In the genomic region with DNA sequence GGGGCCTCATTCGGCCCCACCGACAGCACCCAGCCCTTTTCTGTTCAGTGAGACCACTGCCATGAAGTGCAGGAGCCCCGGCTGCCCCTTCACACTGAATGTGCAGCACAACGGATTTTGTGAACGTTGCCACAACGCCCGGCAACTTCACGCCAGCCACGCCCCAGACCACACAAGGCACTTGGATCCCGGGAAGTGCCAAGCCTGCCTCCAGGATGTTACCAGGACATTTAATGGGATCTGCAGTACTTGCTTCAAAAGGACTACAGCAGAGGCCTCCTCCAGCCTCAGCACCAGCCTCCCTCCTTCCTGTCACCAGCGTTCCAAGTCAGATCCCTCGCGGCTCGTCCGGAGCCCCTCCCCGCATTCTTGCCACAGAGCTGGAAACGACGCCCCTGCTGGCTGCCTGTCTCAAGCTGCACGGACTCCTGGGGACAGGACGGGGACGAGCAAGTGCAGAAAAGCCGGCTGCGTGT, we compare ENCODE assay signal across 10 cellular contexts. TPM values are rescaled to one million over a fixed set of nuclear protein-coding genes. Genes with fewer than 3 reads are reported as not detected.
DNase-seq lines count a peak whose midpoint lies in the region; ATAC-seq and TF ChIP-seq lines count a peak whose summit lies in the region.
"Had no signal": no experiment of that assay in that cellular context is flagged by ENCODE, and none has a peak within 500 bp of the region (broad histone marks: within the 10 kb centered on the region; RNA-seq: fewer than 3 reads in every experiment).

No MANE protein-coding gene starts in this region.

- WGBS in mesodermal cell (ENCODE audit: insufficient coverage in 2 of 2), 2 experiments, result 42 to 55% methylated on average over 19 to 23 of the region's 23 CpGs

- TF ChIP-seq CTCF in uterus (IDR thresholded peaks at IDR 0.05), result no peak

- H3K9me3 ChIP-seq in mesodermal cell (ENCODE audit: control insufficient read depth, low read length) (no peaks in the 10 kb centered on the region), uterus (no peaks in the 10 kb centered on the region)

- intact Hi-C loops in dendritic cell treated with granulocyte-macrophage colony-stimulating factor and Interleukin-4, amounts not matched to agents 40 ng/mL and 50 ng/mL, for 4 days (cut with micrococcal nuclease), result no loop called here
- intact Hi-C loops in uterus (cut with DNase I; ENCODE audit: low total_unique reads), result loop anchor here (10.0 kb wide), 1 partner anchor 174 kb away; no protein-coding TSS in a partner anchor

- peaks cover 97% of the 10 kb centered on the region for H3K4me1 Mint-ChIP-seq in stimulated activated naive CD8-positive, alpha-beta T cell treated with anti-CD3 and anti-CD28 coated beads, Interleukin-15, Interleukin-2, amounts not matched to agents 100 ng/mL and 50 ng/mL, for 24 hours (ENCODE audit: low read depth)
- H3K4me1 Mint-ChIP-seq in dendritic cell treated with granulocyte-macrophage colony-stimulating factor and Interleukin-4, amounts not matched to agents 40 ng/mL and 50 ng/mL, for 4 days (ENCODE audit: low read depth), result peaks cover 53% of the 10 kb centered on the region

- no peaks in the 10 kb centered on the region for H3K27me3 ChIP-seq in uterus

- no peak for ATAC-seq in stimulated activated naive CD8-positive, alpha-beta T cell treated with anti-CD3 and anti-CD28 coated beads, Interleukin-15, Interleukin-2, amounts not matched to agents 100 U/mL and 50 U/mL, for 24 hours

- no peaks in the 10 kb centered on the region for H3K27me3 Mint-ChIP-seq in stimulated activated naive CD8-positive, alpha-beta T cell treated with anti-CD3 and anti-CD28 coated beads, Interleukin-15, Interleukin-2, amounts not matched to agents 100 ng/mL and 50 ng/mL, for 24 hours
- no peaks in the 10 kb centered on the region for H3K27me3 Mint-ChIP-seq in dendritic cell treated with granulocyte-macrophage colony-stimulating factor and Interleukin-4, amounts not matched to agents 40 ng/mL and 50 ng/mL, for 4 days

- H3K36me3 ChIP-seq in mesodermal cell (ENCODE audit: control insufficient read depth, insufficient read depth, low read length) (peaks cover 87% of the 10 kb centered on the region), uterus (no peaks in the 10 kb centered on the region)

- H3K27ac Mint-ChIP-seq in stimulated activated naive CD8-positive, alpha-beta T cell treated with anti-CD3 and anti-CD28 coated beads, Interleukin-15, Interleukin-2, amounts not matched to agents 100 ng/mL and 50 ng/mL, for 24 hours, result peak overlapping the region; percentile 86
- peak overlapping the region; percentile 58 for H3K27ac Mint-ChIP-seq in dendritic cell treated with granulocyte-macrophage colony-stimulating factor and Interleukin-4, amounts not matched to agents 40 ng/mL and 50 ng/mL, for 4 days

- peaks cover 97% of the 10 kb centered on the region for H3K36me3 Mint-ChIP-seq in stimulated activated naive CD8-positive, alpha-beta T cell treated with anti-CD3 and anti-CD28 coated beads, Interleukin-15, Interleukin-2, amounts not matched to agents 100 ng/mL and 50 ng/mL, for 24 hours (ENCODE audit: low read depth)
- peaks cover 98% of the 10 kb centered on the region for H3K36me3 Mint-ChIP-seq in dendritic cell treated with granulocyte-macrophage colony-stimulating factor and Interleukin-4, amounts not matched to agents 40 ng/mL and 50 ng/mL, for 4 days (ENCODE audit: low read depth)

- peak overlapping the region; percentile 95 for H3K4me3 Mint-ChIP-seq in stimulated activated naive CD8-positive, alpha-beta T cell treated with anti-CD3 and anti-CD28 coated beads, Interleukin-15, Interleukin-2, amounts not matched to agents 100 ng/mL and 50 ng/mL, for 24 hours
- H3K4me3 Mint-ChIP-seq in dendritic cell treated with granulocyte-macrophage colony-stimulating factor and Interleukin-4, amounts not matched to agents 40 ng/mL and 50 ng/mL, for 4 days, result no peak overlapping the region

- peaks cover 19% of the 10 kb centered on the region for H3K4me1 ChIP-seq in mesodermal cell (ENCODE audit: control insufficient read depth, insufficient read depth, low read length, poor library complexity, severe bottlenecking)
- peaks cover 6 to 7% of the 10 kb centered on the region in 2 donors for H3K4me1 ChIP-seq in uterus

- no peak for TF ChIP-seq POLR2A in uterus (IDR thresholded peaks at IDR 0.05)

- no peaks in the 10 kb centered on the region for H3K9me3 Mint-ChIP-seq in stimulated activated naive CD8-positive, alpha-beta T cell treated with anti-CD3 and anti-CD28 coated beads, Interleukin-15, Interleukin-2, amounts not matched to agents 100 ng/mL and 50 ng/mL, for 24 hours
- H3K9me3 Mint-ChIP-seq in dendritic cell treated with granulocyte-macrophage colony-stimulating factor and Interleukin-4, amounts not matched to agents 40 ng/mL and 50 ng/mL, for 4 days, result no peaks in the 10 kb centered on the region

- H3K27ac ChIP-seq in mesodermal cell (ENCODE audit: low read depth, low read length, severe bottlenecking) (peak overlapping the region; percentile 16), uterus (peak overlapping the region; percentile 10 to 24)
- H3K27ac ChIP-seq: WERI-Rb-1 had no signal

- DNase-seq in stimulated activated naive CD8-positive, alpha-beta T cell treated with anti-CD3 and anti-CD28 coated beads, Interleukin-15, Interleukin-2, amounts not matched to agents 100 U/mL and 50 U/mL, for 24 hours, result no peak
- DNase-seq in uterus (no peak), nucleus accumbens (lab: John Stamatoyannopoulos, UW) (no peak), NCI-H1417 (lab: John Stamatoyannopoulos, UW) (no peak), NCI-H345 treated with DMSO at 0.1 percent for 48 hours (lab: John Stamatoyannopoulos, UW; ENCODE audit: unreplicated experiment) (no peak)
- DNase-seq: DMS 273 treated with DMSO at 0.1 percent for 48 hours, WERI-Rb-1 had no signal

- H3K4me3 ChIP-seq in mesodermal cell (ENCODE audit: extremely low read depth, insufficient read depth, low read length, poor library complexity, severe bottlenecking) (no peak overlapping the region), uterus (no peak overlapping the region)

RNA-seq across cellular contexts. Expression of a gene that starts 11.8 kb away (rescaled TPM):
- 18.1 TPM for polyA plus RNA-seq in mesodermal cell (2013, experiment 1 of 2)
- polyA plus RNA-seq in mesodermal cell (2013, experiment 2 of 2), result 14.6 TPM
- total RNA-seq in uterus, result 10 to 100 TPM; 14.4 to 36.2 (median 19.6) TPM
